ENCODE assay signal across 1 cellular context in genomic region chr10:110534571-110534970, GRCh38.
TF ChIP-seq lines count a peak whose summit lies in the region.

No MANE protein-coding gene starts in this region.

TF ChIP-seq in K562, 482 proteins besides CTCF, POLR2A, EP300 and RAD21 (continued from another document):
- TF ChIP-seq POLR2H (tag; IDR thresholded peaks at IDR 0.05; ENCODE audit: low read depth) (no peak), ZNF23 (CRISPR knock-in tag; IDR thresholded peaks at IDR 0.05) (no peak), TOE1 (IDR thresholded peaks at IDR 0.05; ENCODE audit: borderline replicate concordance) (no peak), TOE1 (CRISPR knock-in tag; IDR thresholded peaks at IDR 0.05; ENCODE audit: borderline replicate concordance, low read depth) (no peak), ELK1 (CRISPR knock-in tag; IDR thresholded peaks at IDR 0.05) (no peak), ZEB2 (IDR thresholded peaks at IDR 0.05) (no peak)
